ENCODE assay signal across 17 cellular contexts in the genomic region with DNA sequence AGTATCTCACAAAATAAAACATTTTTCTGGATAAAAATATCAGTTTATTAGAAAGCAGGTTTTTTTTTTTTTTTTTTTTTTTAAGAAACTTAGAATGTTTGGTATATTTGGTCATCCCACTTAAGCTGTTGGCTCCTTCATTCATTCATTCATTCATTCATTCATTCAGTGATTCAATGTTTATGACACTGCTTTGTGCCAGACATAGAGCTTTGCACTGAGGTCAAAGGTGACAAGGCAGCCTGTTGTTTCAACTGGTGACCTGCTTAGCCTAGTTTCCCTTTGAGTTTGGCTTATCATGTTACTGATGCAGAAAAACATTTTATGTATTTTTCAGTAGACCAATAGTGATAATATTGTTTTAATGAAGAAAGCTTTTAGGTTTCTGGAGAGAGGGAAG.
"Had no signal": no experiment of that assay in that cellular context is flagged by ENCODE, and none has a peak within 500 bp of the region (broad histone marks: within the 10 kb centered on the region; RNA-seq: fewer than 3 reads in every experiment).

No MANE protein-coding gene starts in this region.

- DNase-seq: activated naive CD4-positive, alpha-beta T cell treated with Interleukin-2 at 50 U/mL for 16 hours; foreskin keratinocyte; head of caudate nucleus; immature natural killer cell; mucosa of descending colon; naive thymus-derived CD4-positive, alpha-beta T cell; pancreas; stimulated activated CD4-positive, alpha-beta T cell treated with anti-CD3 and anti-CD28 coated beads, Interleukin-4, amount 100 ng/mL, for 4 hours; stimulated activated CD8-positive, alpha-beta memory T cell treated with anti-CD3 and anti-CD28 coated beads, Interleukin-4, amount 100 ng/mL, for 48 hours; stimulated activated naive CD4-positive, alpha-beta T cell treated with Interleukin-2 at 50 U/mL for 16 hours had no signal

- H3K4me1 ChIP-seq: foreskin keratinocyte had no signal

- ATAC-seq: activated CD4-positive, CD25-positive, alpha-beta regulatory T cell treated with anti-CD3 and anti-CD28 coated beads, Interleukin-2, amount 50 U/mL, for 24 hours; activated T-helper 17 cell treated with anti-CD3 and anti-CD28 coated beads, Interleukin-2, amount 50 U/mL, for 72 hours; foreskin keratinocyte; mucosa of descending colon; naive thymus-derived CD4-positive, alpha-beta T cell; pancreas had no signal

- H3K4me3 ChIP-seq: ascending aorta, breast epithelium, mucosa of descending colon, pancreas, skin epidermis, suprapubic skin, upper lobe of left lung had no signal

- H3K9me3 Mint-ChIP-seq: activated T-helper 17 cell treated with anti-CD3 and anti-CD28 coated beads, Interleukin-2, amount 50 U/mL, for 72 hours; immature natural killer cell; naive thymus-derived CD4-positive, alpha-beta T cell had no signal

- H3K9me3 ChIP-seq: ascending aorta, breast epithelium, mucosa of descending colon, pancreas, suprapubic skin, upper lobe of left lung had no signal

- H3K27me3 ChIP-seq: ascending aorta, breast epithelium, foreskin keratinocyte, pancreas, suprapubic skin, upper lobe of left lung had no signal

- H3K36me3 ChIP-seq: breast epithelium had no signal

- H3K27me3 Mint-ChIP-seq: activated T-helper 17 cell treated with anti-CD3 and anti-CD28 coated beads, Interleukin-2, amount 50 U/mL, for 72 hours; naive thymus-derived CD4-positive, alpha-beta T cell had no signal

- H3K27ac ChIP-seq: ascending aorta, breast epithelium, foreskin keratinocyte, pancreas, skin epidermis, suprapubic skin, upper lobe of left lung had no signal

- H3K4me3 Mint-ChIP-seq: activated T-helper 17 cell treated with anti-CD3 and anti-CD28 coated beads, Interleukin-2, amount 50 U/mL, for 72 hours; immature natural killer cell; naive thymus-derived CD4-positive, alpha-beta T cell had no signal

- H3K27ac Mint-ChIP-seq: activated T-helper 17 cell treated with anti-CD3 and anti-CD28 coated beads, Interleukin-2, amount 50 U/mL, for 72 hours; naive thymus-derived CD4-positive, alpha-beta T cell had no signal
